17 cellular contexts compared by ENCODE assay signal in genomic region chr12:69540606-69541386, GRCh38. TPM values are rescaled to one million over a fixed set of nuclear protein-coding genes. Genes with fewer than 3 reads are reported as not detected.
DNase-seq lines count a peak whose midpoint lies in the region; ATAC-seq, FAIRE-seq and TF ChIP-seq lines count a peak whose summit lies in the region.
"Had no signal": no experiment of that assay in that cellular context is flagged by ENCODE, and none has a peak within 500 bp of the region (broad histone marks: within the 10 kb centered on the region; RNA-seq: fewer than 3 reads in every experiment).

No MANE protein-coding gene starts in this region.

- H3K27ac ChIP-seq in HEK293 (ENCODE audit: extremely low read depth, low read depth, low read length) (no peak overlapping the region), brain microvascular endothelial cell (no peak overlapping the region), aorta (ENCODE audit: low read depth in 1 of 2, low read length in 2 of 2) (no peak overlapping the region)
- H3K27ac ChIP-seq: adrenal gland, gastrocnemius medialis, upper lobe of left lung had no signal

- in situ Hi-C loops in brain microvascular endothelial cell (cut with HindIII; ENCODE audit: low pct_ligation_motif_present, low sequenced_read_pairs): no loop called here

- POLR2A ChIA-PET in HEK293 (lab: Yijun Ruan, JAX): no interaction called here

- H3K4me1 ChIP-seq in HEK293 (ENCODE audit: control insufficient read depth, insufficient read depth, low read length): no peaks in the 10 kb centered on the region
- H3K4me1 ChIP-seq in aorta (ENCODE audit: control insufficient read depth in 1 of 2, insufficient read depth in 2 of 2, low read length in 2 of 2): no peaks in the 10 kb centered on the region
- H3K4me1 ChIP-seq: adrenal gland, upper lobe of left lung had no signal

- DNase-seq in AG08396 (ENCODE audit: low spot score) (peak; percentile 29), brain microvascular endothelial cell (peak; percentile 39), left kidney (ENCODE audit: low read depth, low spot score) (peak; percentile 51), frontal cortex (ENCODE audit: low spot score in 2 of 2) (no peak), retina (no peak), aorta (no peak)
- no peak for DNase-seq in activated CD8-positive, alpha-beta memory T cell treated with anti-CD3 and anti-CD28 coated beads, Interleukin-2, amount 50 U/mL, for 48 hours
- DNase-seq: activated CD4-positive, CD25-positive, alpha-beta regulatory T cell; adrenal gland; dermis blood vessel endothelial cell; gastrocnemius medialis; islet precursor cell; NCI-H1417; OCI-M1; SW 1271; upper lobe of left lung had no signal

- ATAC-seq in aorta (ENCODE audit: low FRiP score): no peak
- ATAC-seq: gastrocnemius medialis had no signal

- H3K4me3 ChIP-seq in HEK293 (ENCODE audit: low read depth, low read length) (no peak overlapping the region), brain microvascular endothelial cell (ENCODE audit: low read depth, low read length) (no peak overlapping the region), aorta (ENCODE audit: low read length in 2 of 2) (no peak overlapping the region)
- H3K4me3 ChIP-seq: adrenal gland, gastrocnemius medialis, upper lobe of left lung had no signal

- H3K9me3 ChIP-seq in HEK293 (ENCODE audit: control insufficient read depth, insufficient read depth, low read depth, low read length): no peaks in the 10 kb centered on the region; the same call in none of the 2 replicates
- H3K9me3 ChIP-seq in aorta (ENCODE audit: control insufficient read depth, low read length): no peaks in the 10 kb centered on the region
- H3K9me3 ChIP-seq: gastrocnemius medialis had no signal

- FAIRE-seq in frontal cortex (lab: Jason Lieb, UNC): no peak

- 63 to 71% methylated on average over 3 of the region's 3 CpGs for WGBS in aorta, 2 donors

- peaks cover 4% of the 10 kb centered on the region in 2 experiments for H3K36me3 ChIP-seq in HEK293 (ENCODE audit: control insufficient read depth in 2 of 2, insufficient read depth in 1 of 2, low read length in 2 of 2)
- H3K36me3 ChIP-seq in brain microvascular endothelial cell (replicated peaks): no peaks in the 10 kb centered on the region
- no peaks in the 10 kb centered on the region for H3K36me3 ChIP-seq in aorta (ENCODE audit: control insufficient read depth in 1 of 2, insufficient read depth in 2 of 2, low read length in 1 of 2)
- H3K36me3 ChIP-seq: adrenal gland, gastrocnemius medialis had no signal

- no peaks in the 10 kb centered on the region for H3K27me3 ChIP-seq in brain microvascular endothelial cell (replicated peaks)
- no peaks in the 10 kb centered on the region for H3K27me3 ChIP-seq in aorta (ENCODE audit: control insufficient read depth in 1 of 2, insufficient read depth in 2 of 2, low read length in 1 of 2)
- H3K27me3 ChIP-seq: adrenal gland, gastrocnemius medialis, upper lobe of left lung had no signal

- TF ChIP-seq CTCF in HEK293 (tag by site-specific recombination; IDR thresholded peaks at IDR 0.05): no peak
- TF ChIP-seq CTCF in brain microvascular endothelial cell (IDR thresholded peaks at IDR 0.05; ENCODE audit: low read depth, low read length, missing control alignments): no peak

- CTCF ChIA-PET in HEK293 (lab: Yijun Ruan, JAX): no interaction called here

- intact Hi-C loops in aorta (cut with DNase I): no loop called here

TF ChIP-seq in HEK293, 187 proteins besides CTCF, POLR2A, EP300 and RAD21:
- 0 out of 2 replicates have a peak, but pooled peaks have one; percentile 31 for TF ChIP-seq PRDM6 (tag by site-specific recombination; IDR thresholded peaks at IDR 0.05)
- no peak for TF ChIP-seq YY1 (tag by site-specific recombination; IDR thresholded peaks at IDR 0.05)

RNA-seq across cellular contexts. Expression of gene CCT2, which starts 44.5 kb away (rescaled TPM):
- total RNA-seq in frontal cortex (297 TPM), aorta (100 to 1,000 TPM in 1 of 2 donors, 10 to 100 TPM in 1; 84.3 to 130 TPM)
- polyA plus RNA-seq in aorta: 10 to 100 TPM; 59.0 to 80.8 TPM

Comparison
In these comparisons a context has a peak if more than half of its experiments do, and no peak if none do; other contexts are left out.
1. DNase-seq: peak in AG08396 (single experiment), brain microvascular endothelial cell (single experiment) and left kidney (single experiment); none in frontal cortex (0 of 2), retina (single experiment), activated CD8-positive, alpha-beta memory T cell treated with anti-CD3 and anti-CD28 coated beads, Interleukin-2, amount 50 U/mL, for 48 hours (single experiment) and aorta (0 of 2).